In the genomic region with DNA sequence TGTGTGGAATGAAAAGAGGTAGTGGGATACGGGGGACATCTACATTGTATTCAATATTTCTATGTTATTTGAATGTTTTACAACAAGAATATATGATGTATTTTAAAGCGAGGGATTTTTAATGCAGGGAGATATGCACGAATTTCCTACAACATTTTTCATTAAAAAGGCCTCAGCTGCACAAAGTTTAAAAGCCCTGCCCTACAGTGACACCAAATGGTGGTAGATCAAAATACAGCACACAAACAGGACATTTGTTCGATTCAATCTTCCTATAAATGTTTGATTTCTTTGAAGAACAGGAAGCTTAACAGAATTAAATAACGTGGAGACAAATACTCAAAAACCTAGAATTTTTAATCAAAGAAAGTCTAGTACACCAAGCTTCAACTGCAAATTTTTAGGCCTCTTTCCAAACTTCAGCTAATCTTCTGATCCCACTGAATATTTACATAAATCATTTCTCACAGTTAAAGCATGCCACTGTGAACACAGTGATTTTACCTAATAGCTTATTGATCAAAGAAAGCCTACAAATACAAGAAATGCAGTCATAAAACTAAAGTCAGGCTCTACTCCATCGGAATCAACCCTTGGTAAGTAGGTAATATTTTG, we compare ENCODE assay signal across 8 cellular contexts.
DNase-seq lines count a peak whose midpoint lies in the region; ATAC-seq and TF ChIP-seq lines count a peak whose summit lies in the region.

No MANE protein-coding gene starts in this region.

- H4K20me1 ChIP-seq in OCI-LY7 (ENCODE audit: insufficient read depth, low read length) (no peaks in the 10 kb centered on the region), fibroblast of lung (ENCODE audit: control insufficient read depth, extremely low read depth, insufficient read depth, low read length) (no peaks in the 10 kb centered on the region)

- H2AFZ ChIP-seq in OCI-LY7 (ENCODE audit: low read length) (no peak overlapping the region), fibroblast of lung (ENCODE audit: low read length) (no peak overlapping the region)

- POLR2A ChIA-PET in OCI-LY7 (lab: Charles Lee) = interaction anchor here (0.6 to 1.0 kb wide), 3 partner anchors 44 to 131 kb away, joined by 3 read pairs; no protein-coding TSS in a partner anchor

- peak; percentile 3 for DNase-seq in A172 (ENCODE audit: low spot score)
- peak; percentile 16 for DNase-seq in OCI-LY7 (ENCODE audit: low spot score)
- DNase-seq in fibroblast of lung (ENCODE audit: low read depth in 2 of 2) = peak; percentile 26 to 76
- DNase-seq in retinal pigment epithelial cell (ENCODE audit: low read depth) = peak; percentile 15
- DNase-seq in suprapubic skin (ENCODE audit: low spot score in 2 of 2) = no peak
- DNase-seq in WERI-Rb-1 = no peak
- no peak for DNase-seq in DMS153 treated with DMSO at 0.1 percent for 48 hours (lab: John Stamatoyannopoulos, UW; ENCODE audit: unreplicated experiment)

- no peaks in the 10 kb centered on the region for H3K4me1 ChIP-seq in OCI-LY7 (ENCODE audit: insufficient read depth, low read length, poor library complexity, severe bottlenecking)
- H3K4me1 ChIP-seq in fibroblast of lung (ENCODE audit: control insufficient read depth, extremely low read depth, insufficient read depth, low read length) = no peaks in the 10 kb centered on the region
- H3K4me1 ChIP-seq in suprapubic skin = no peaks in the 10 kb centered on the region

- H3K4me3 ChIP-seq in OCI-LY7 (ENCODE audit: low read depth, low read length, poor library complexity, severe bottlenecking) = no peak overlapping the region
- H3K4me3 ChIP-seq in fibroblast of lung (replicated peaks in 1 of 4; ENCODE audit: control extremely low read depth in 1 of 4, insufficient read depth in 1 of 4, low read depth in 3 of 4, low read length in 4 of 4) = no peak overlapping the region
- no peak overlapping the region for H3K4me3 ChIP-seq in retinal pigment epithelial cell (ENCODE audit: low read length)
- no peak overlapping the region for H3K4me3 ChIP-seq in suprapubic skin
- H3K4me3 ChIP-seq in WERI-Rb-1 (ENCODE audit: low read depth, low read length) = no peak overlapping the region

- H3K9me2 ChIP-seq in OCI-LY7 (ENCODE audit: insufficient read depth, low read length) = no peaks in the 10 kb centered on the region

- intact Hi-C loops in OCI-LY7 (cut with micrococcal nuclease; ENCODE audit: unreplicated experiment) = loop anchor here (5.0 kb wide), 1 partner anchor 224 kb away; no protein-coding TSS in a partner anchor

- BruUV-seq in OCI-LY7 (replicated peaks; lab: Mats Ljungman, UMichigan) = no TSS peak

- no peak for TF ChIP-seq POLR2A in suprapubic skin (IDR thresholded peaks at IDR 0.05)

- no peaks in the 10 kb centered on the region for H3K27me3 ChIP-seq in fibroblast of lung (ENCODE audit: control insufficient read depth, insufficient read depth, low read length)
- H3K27me3 ChIP-seq in suprapubic skin = no peaks in the 10 kb centered on the region
- H3K27me3 ChIP-seq in WERI-Rb-1 (ENCODE audit: insufficient read depth, low read depth, severe bottlenecking) = no peaks in the 10 kb centered on the region

- no peak overlapping the region for H3K9ac ChIP-seq in fibroblast of lung (ENCODE audit: insufficient read depth, low read length)

- ATAC-seq in GM18867 (IDR thresholded peaks at IDR 0.05; ENCODE audit: unreplicated experiment) = peak; percentile 67

- H3K9me3 ChIP-seq in OCI-LY7 (ENCODE audit: low read length) = no peaks in the 10 kb centered on the region
- H3K9me3 ChIP-seq in fibroblast of lung (ENCODE audit: control insufficient read depth, insufficient read depth, low read depth, low read length) = no peaks in the 10 kb centered on the region
- no peaks in the 10 kb centered on the region for H3K9me3 ChIP-seq in suprapubic skin
- no peaks in the 10 kb centered on the region for H3K9me3 ChIP-seq in WERI-Rb-1 (ENCODE audit: severe bottlenecking)

- WGBS in suprapubic skin = 41% methylated on average over 6 of the region's 6 CpGs

- H3K4me2 ChIP-seq in OCI-LY7 (ENCODE audit: low read length) (no peak overlapping the region), fibroblast of lung (ENCODE audit: extremely low read depth, insufficient read depth, low read length) (no peak overlapping the region)

- H3K27ac ChIP-seq in OCI-LY7 (ENCODE audit: low read depth, low read length, poor library complexity, severe bottlenecking) (no peak overlapping the region), fibroblast of lung (ENCODE audit: insufficient read depth, low read length) (no peak overlapping the region), suprapubic skin (no peak overlapping the region), WERI-Rb-1 (no peak overlapping the region)

- no peak for TF ChIP-seq EP300 in suprapubic skin (IDR thresholded peaks at IDR 0.05)

- TF ChIP-seq CTCF in OCI-LY7 (conservative IDR thresholded peaks at IDR 0.05; ENCODE audit: low read length) (peak; percentile 82), fibroblast of lung (conservative IDR thresholded peaks at IDR 0.05 in 1 of 2, IDR thresholded peaks at IDR 0.05 in 1 of 2; ENCODE audit: low read depth in 1 of 2, low read length in 2 of 2) (peak; percentile 65 to 73), retinal pigment epithelial cell (conservative IDR thresholded peaks at IDR 0.05; ENCODE audit: low read depth, low read length) (peak; percentile 70), suprapubic skin (IDR thresholded peaks at IDR 0.05) (peak in 1 of 2 donors; percentile 23), WERI-Rb-1 (IDR thresholded peaks at IDR 0.05; ENCODE audit: low read depth, low read length) (no peak)

- CTCF ChIA-PET in OCI-LY7 (lab: Charles Lee; ENCODE audit: unreplicated experiment) = no interaction called here

- H3K36me3 ChIP-seq in OCI-LY7 (ENCODE audit: insufficient read depth, low read length) (no peaks in the 10 kb centered on the region), fibroblast of lung (ENCODE audit: control insufficient read depth, insufficient read depth, low read length) (no peaks in the 10 kb centered on the region), suprapubic skin (no peaks in the 10 kb centered on the region), WERI-Rb-1 (no peaks in the 10 kb centered on the region)

- H3K79me2 ChIP-seq in OCI-LY7 (ENCODE audit: insufficient read depth, low read depth, low read length) (no peaks in the 10 kb centered on the region), fibroblast of lung (ENCODE audit: control insufficient read depth, insufficient read depth, low read length) (no peaks in the 10 kb centered on the region)

Comparison
In these comparisons a context has a peak if more than half of its experiments do, and no peak if none do; other contexts are left out.
1. DNase-seq: peak in A172 (single experiment), OCI-LY7 (single experiment), fibroblast of lung (2 of 2) and retinal pigment epithelial cell (single experiment); none in suprapubic skin (0 of 2), WERI-Rb-1 (single experiment) and DMS153 treated with DMSO at 0.1 percent for 48 hours (single experiment).